Comparison of ENCODE assay signal across 14 cellular contexts in the genomic region with DNA sequence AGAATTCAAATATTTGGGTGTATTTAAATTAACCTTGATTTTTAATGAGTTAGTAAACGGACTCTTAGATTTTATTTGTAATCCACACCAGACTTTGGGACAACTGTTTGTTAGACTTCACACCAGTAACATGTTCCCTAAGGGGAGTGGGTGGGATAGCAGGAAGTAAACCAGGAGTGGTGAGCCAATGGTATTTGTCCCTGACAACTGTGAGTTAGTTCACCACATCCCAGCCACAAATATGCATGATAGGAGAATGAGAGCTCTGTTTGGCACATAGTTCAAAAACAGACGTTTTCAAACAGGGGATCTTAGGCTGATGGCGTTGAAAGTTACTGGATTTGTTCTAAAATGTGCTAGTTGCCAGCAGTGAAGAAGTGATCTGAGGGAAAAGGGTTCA. TPM values are rescaled to one million over a fixed set of nuclear protein-coding genes. Genes with fewer than 3 reads are reported as not detected.
DNase-seq lines count a peak whose midpoint lies in the region; ATAC-seq and TF ChIP-seq lines count a peak whose summit lies in the region.
"Had no signal": no experiment of that assay in that cellular context is flagged by ENCODE, and none has a peak within 500 bp of the region (broad histone marks: within the 10 kb centered on the region; RNA-seq: fewer than 3 reads in every experiment).

No MANE protein-coding gene starts in this region.

- no peak overlapping the region for H3K4me3 ChIP-seq in fibroblast of lung (replicated peaks in 1 of 4; ENCODE audit: control extremely low read depth in 1 of 4, insufficient read depth in 1 of 4, low read depth in 3 of 4, low read length in 4 of 4)
- no peak overlapping the region for H3K4me3 ChIP-seq in skeletal muscle satellite cell (ENCODE audit: low read length)

- H3K23me2 ChIP-seq in H9 (ENCODE audit: insufficient read length, low read depth, low read length, poor library complexity, severe bottlenecking) = no peaks in the 10 kb centered on the region

- H2AFZ ChIP-seq in H9 (ENCODE audit: low read length) = no peak overlapping the region
- peak overlapping the region; percentile 31 for H2AFZ ChIP-seq in fibroblast of lung (ENCODE audit: low read length)

- H2AK5ac ChIP-seq in H9 (ENCODE audit: insufficient read length, low read length) = peak overlapping the region; percentile 35

- no peak overlapping the region for H3K23ac ChIP-seq in H9 (ENCODE audit: insufficient read length, low read depth, low read length)

- no peaks in the 10 kb centered on the region for H3K79me1 ChIP-seq in H9 (ENCODE audit: insufficient read depth, low read depth, low read length, poor library complexity, severe bottlenecking)

- WGBS in H9 (ENCODE audit: extremely low coverage, insufficient read length, low lambda C conversion rate) = no CpG with 5 or more reads among the region's 3 CpGs

- H4K5ac ChIP-seq in H9 (ENCODE audit: insufficient read length, low read depth, low read length) = no peak overlapping the region

- no peak overlapping the region for H2BK12ac ChIP-seq in H9 (ENCODE audit: insufficient read length, low read depth, low read length)

- H2BK120ac ChIP-seq in H9 (ENCODE audit: low read depth, low read length, poor library complexity, severe bottlenecking) = no peak overlapping the region

- H3K18ac ChIP-seq in H9 (ENCODE audit: insufficient read length, low read depth, low read length) = no peak overlapping the region

- H3K27me3 ChIP-seq in H9 (ENCODE audit: insufficient read depth, low read length) (no peaks in the 10 kb centered on the region), fibroblast of lung (ENCODE audit: control insufficient read depth, insufficient read depth, low read length) (no peaks in the 10 kb centered on the region), skeletal muscle satellite cell (ENCODE audit: control insufficient read depth, insufficient read depth, low read length) (no peaks in the 10 kb centered on the region)
- H3K27me3 ChIP-seq: neutrophil had no signal

- H3K79me2 ChIP-seq in H9 (ENCODE audit: insufficient read depth, low read length) = no peaks in the 10 kb centered on the region
- H3K79me2 ChIP-seq in fibroblast of lung (ENCODE audit: control insufficient read depth, insufficient read depth, low read length) = no peaks in the 10 kb centered on the region

- no peak overlapping the region for H2BK5ac ChIP-seq in H9 (ENCODE audit: insufficient read length, low read length)

- H4K8ac ChIP-seq in H9 (replicated peaks; ENCODE audit: insufficient read length, low read depth, low read length) = no peak overlapping the region

- peaks cover 11 to 13% of the 10 kb centered on the region in 2 experiments for H3K4me1 Mint-ChIP-seq in H9
- H3K4me1 Mint-ChIP-seq: immature natural killer cell had no signal

- TF ChIP-seq CTCF in H9 (conservative IDR thresholded peaks at IDR 0.05) (no peak), RWPE1 (conservative IDR thresholded peaks at IDR 0.05; ENCODE audit: low read depth) (no peak), fibroblast of lung (conservative IDR thresholded peaks at IDR 0.05 in 1 of 2, IDR thresholded peaks at IDR 0.05 in 1 of 2; ENCODE audit: low read depth in 1 of 2, low read length in 2 of 2) (no peak)

- no peaks in the 10 kb centered on the region for H4K20me1 ChIP-seq in H9 (ENCODE audit: control insufficient read depth, insufficient read depth, insufficient read length)
- H4K20me1 ChIP-seq in fibroblast of lung (ENCODE audit: control insufficient read depth, extremely low read depth, insufficient read depth, low read length) = no peaks in the 10 kb centered on the region

- no peak overlapping the region for H3K4me3 Mint-ChIP-seq in H9
- H3K4me3 Mint-ChIP-seq: immature natural killer cell had no signal

- no peak for ATAC-seq in GM21515 (IDR thresholded peaks at IDR 0.05; ENCODE audit: unreplicated experiment)
- ATAC-seq: activated naive CD4-positive, alpha-beta T cell treated with anti-CD3 and anti-CD28 coated beads, Interleukin-2, amount 50 U/mL, for 72 hours had no signal

- no peak overlapping the region for H3K9ac ChIP-seq in H9 (ENCODE audit: extremely low read depth, insufficient read length, low read length)
- no peak overlapping the region for H3K9ac ChIP-seq in fibroblast of lung (ENCODE audit: insufficient read depth, low read length)
- peak overlapping the region; percentile 30 for H3K9ac ChIP-seq in skeletal muscle satellite cell (ENCODE audit: low read depth, low read length)
- H3K9ac ChIP-seq: KMS-11 had no signal

- H4K91ac ChIP-seq in H9 (ENCODE audit: insufficient read length, low read depth, low read length) = no peak overlapping the region

- no peaks in the 10 kb centered on the region for H3K27me3 Mint-ChIP-seq in H9 (ENCODE audit: low read depth)

- H3K9me3 Mint-ChIP-seq in H9 = no peaks in the 10 kb centered on the region
- H3K9me3 Mint-ChIP-seq: activated naive CD4-positive, alpha-beta T cell treated with anti-CD3 and anti-CD28 coated beads, Interleukin-2, amount 50 U/mL, for 72 hours; immature natural killer cell had no signal

- H3K27ac ChIP-seq in H9 (ENCODE audit: insufficient read length, low read depth, low read length) = no peak overlapping the region
- no peak overlapping the region for H3K27ac ChIP-seq in RWPE1
- no peak overlapping the region for H3K27ac ChIP-seq in fibroblast of lung (ENCODE audit: insufficient read depth, low read length)
- H3K27ac ChIP-seq: KMS-11, neutrophil had no signal

- POLR2A ChIA-PET in RWPE1 (lab: Yijun Ruan, JAX; ENCODE audit: low non-redundant PET) = no interaction called here

- H3K4me2 ChIP-seq in H9 (ENCODE audit: insufficient read depth, insufficient read length, low read length) (no peak overlapping the region), fibroblast of lung (ENCODE audit: extremely low read depth, insufficient read depth, low read length) (no peak overlapping the region), skeletal muscle satellite cell (ENCODE audit: low read length) (peak overlapping the region; percentile 53)
- H3K4me2 ChIP-seq: KMS-11 had no signal

- no peak for DNase-seq in H9
- peak; percentile 13 for DNase-seq in RWPE1 (ENCODE audit: low spot score)
- DNase-seq in fibroblast of lung (ENCODE audit: low read depth in 2 of 2) = peak; percentile 55 to 96
- DNase-seq in activated effector memory CD4-positive, alpha-beta T cell treated with anti-CD3 and anti-CD28 coated beads, Interleukin-2, amount 50 U/mL, for 16 hours = no peak
- no peak for DNase-seq in anterior cingulate cortex (lab: John Stamatoyannopoulos, UW)
- DNase-seq: activated CD4-positive, alpha-beta T cell treated with anti-CD3 and anti-CD28 coated beads, Interleukin-2, amount 50 U/mL, for 4 hours; effector memory CD4-positive, alpha-beta T cell; immature natural killer cell; stimulated activated CD4-positive, alpha-beta T cell treated with anti-CD3 and anti-CD28 coated beads, Interleukin-4, amount 100 ng/mL, for 1 hour had no signal

- H3K4ac ChIP-seq in H9 (ENCODE audit: low read depth, low read length) = no peak overlapping the region

- H3K56ac ChIP-seq in H9 (ENCODE audit: insufficient read length, low read depth, low read length) = no peak overlapping the region

- no peak overlapping the region for H3T11ph ChIP-seq in H9 (ENCODE audit: low read length)

- no peaks in the 10 kb centered on the region for H3K36me3 Mint-ChIP-seq in H9 (ENCODE audit: insufficient read depth in 1 of 3, low read depth in 3 of 3)
- H3K36me3 Mint-ChIP-seq: activated naive CD4-positive, alpha-beta T cell treated with anti-CD3 and anti-CD28 coated beads, Interleukin-2, amount 50 U/mL, for 72 hours had no signal

- CTCF ChIA-PET in RWPE1 (lab: Yijun Ruan, JAX) = no interaction called here

- H3K14ac ChIP-seq in H9 (ENCODE audit: insufficient read depth, low read length) = no peak overlapping the region

- H3K4me1 ChIP-seq in H9 (ENCODE audit: insufficient read depth, low read length) = no peaks in the 10 kb centered on the region; the same call in 1 of the 2 replicates
- H3K4me1 ChIP-seq in fibroblast of lung (ENCODE audit: control insufficient read depth, extremely low read depth, insufficient read depth, low read length) = peaks cover 2% of the 10 kb centered on the region
- H3K4me1 ChIP-seq in skeletal muscle satellite cell (ENCODE audit: control insufficient read depth, insufficient read depth, low read length) = peaks cover 6% of the 10 kb centered on the region

- H2BK15ac ChIP-seq in H9 (ENCODE audit: low read depth, low read length) = no peak overlapping the region

- H2BK20ac ChIP-seq in H9 (ENCODE audit: low read depth, low read length, poor library complexity, severe bottlenecking) = no peak overlapping the region

- no peak overlapping the region; a peak in 2 of 7 replicates for H3K27ac Mint-ChIP-seq in H9
- H3K27ac Mint-ChIP-seq: activated naive CD4-positive, alpha-beta T cell treated with anti-CD3 and anti-CD28 coated beads, Interleukin-2, amount 50 U/mL, for 72 hours; immature natural killer cell had no signal

- H3K36me3 ChIP-seq in fibroblast of lung (ENCODE audit: control insufficient read depth, insufficient read depth, low read length) (no peaks in the 10 kb centered on the region), skeletal muscle satellite cell (ENCODE audit: insufficient read depth, low read length) (no peaks in the 10 kb centered on the region)
- H3K36me3 ChIP-seq: neutrophil had no signal

- no peaks in the 10 kb centered on the region for H3K9me3 ChIP-seq in H9 (ENCODE audit: control insufficient read depth, low read depth, low read length)
- no peaks in the 10 kb centered on the region for H3K9me3 ChIP-seq in fibroblast of lung (ENCODE audit: control insufficient read depth, insufficient read depth, low read depth, low read length)
- no peaks in the 10 kb centered on the region for H3K9me3 ChIP-seq in skeletal muscle satellite cell (replicated peaks; ENCODE audit: low read length)
- H3K9me3 ChIP-seq: neutrophil had no signal

RNA-seq across cellular contexts. Expression of a gene that starts 18.7 kb away (rescaled TPM):
- total RNA-seq in H9 (2021) (not detected in 2 replicates), fibroblast of lung (1.3 and 40.1 TPM in 2 replicates)
- 17.3 and 82.1 TPM in 2 replicates for polyA plus RNA-seq in fibroblast of lung
- 3.6 and 14.7 TPM in 2 replicates for polyA plus RNA-seq in fibroblast of lung (2012)
- polyA minus RNA-seq in fibroblast of lung (ENCODE audit: low replicate concordance) = 0.89 TPM in 1 of 2 replicates, not detected in the other
- total RNA-seq in skeletal muscle satellite cell (2012; rRNA removed) = 15.5 TPM in 1 of 2 replicates, not detected in the other
- total RNA-seq: activated naive CD4-positive, alpha-beta T cell treated with anti-CD3 and anti-CD28 coated beads, Interleukin-2, amount 50 U/mL, for 72 hours had no signal
- polyA plus RNA-seq: immature natural killer cell had no signal

RNA-seq across cellular contexts. Expression of a gene that starts 43.9 kb away (rescaled TPM):
- total RNA-seq in H9 (2021) (54.2 and 64.9 TPM in 2 replicates), fibroblast of lung (5.6 and 8.1 TPM in 2 replicates)
- polyA plus RNA-seq in fibroblast of lung = 17.9 and 20.0 TPM in 2 replicates
- 16.2 and 20.7 TPM in 2 replicates for polyA plus RNA-seq in fibroblast of lung (2012)
- 2.0 and 7.5 TPM in 2 replicates for polyA minus RNA-seq in fibroblast of lung (ENCODE audit: low replicate concordance)
- 3.9 and 4.1 TPM in 2 replicates for total RNA-seq in skeletal muscle satellite cell (2012; rRNA removed)

Comparison
In these comparisons a context has a peak if more than half of its experiments do, and no peak if none do; other contexts are left out.
1. DNase-seq: peak in RWPE1 (single experiment) and fibroblast of lung (2 of 2); none in H9 (single experiment), activated effector memory CD4-positive, alpha-beta T cell treated with anti-CD3 and anti-CD28 coated beads, Interleukin-2, amount 50 U/mL, for 16 hours (single experiment) and anterior cingulate cortex (0 of 58).